ENCODE assay signal across 8 cellular contexts in the genomic region with DNA sequence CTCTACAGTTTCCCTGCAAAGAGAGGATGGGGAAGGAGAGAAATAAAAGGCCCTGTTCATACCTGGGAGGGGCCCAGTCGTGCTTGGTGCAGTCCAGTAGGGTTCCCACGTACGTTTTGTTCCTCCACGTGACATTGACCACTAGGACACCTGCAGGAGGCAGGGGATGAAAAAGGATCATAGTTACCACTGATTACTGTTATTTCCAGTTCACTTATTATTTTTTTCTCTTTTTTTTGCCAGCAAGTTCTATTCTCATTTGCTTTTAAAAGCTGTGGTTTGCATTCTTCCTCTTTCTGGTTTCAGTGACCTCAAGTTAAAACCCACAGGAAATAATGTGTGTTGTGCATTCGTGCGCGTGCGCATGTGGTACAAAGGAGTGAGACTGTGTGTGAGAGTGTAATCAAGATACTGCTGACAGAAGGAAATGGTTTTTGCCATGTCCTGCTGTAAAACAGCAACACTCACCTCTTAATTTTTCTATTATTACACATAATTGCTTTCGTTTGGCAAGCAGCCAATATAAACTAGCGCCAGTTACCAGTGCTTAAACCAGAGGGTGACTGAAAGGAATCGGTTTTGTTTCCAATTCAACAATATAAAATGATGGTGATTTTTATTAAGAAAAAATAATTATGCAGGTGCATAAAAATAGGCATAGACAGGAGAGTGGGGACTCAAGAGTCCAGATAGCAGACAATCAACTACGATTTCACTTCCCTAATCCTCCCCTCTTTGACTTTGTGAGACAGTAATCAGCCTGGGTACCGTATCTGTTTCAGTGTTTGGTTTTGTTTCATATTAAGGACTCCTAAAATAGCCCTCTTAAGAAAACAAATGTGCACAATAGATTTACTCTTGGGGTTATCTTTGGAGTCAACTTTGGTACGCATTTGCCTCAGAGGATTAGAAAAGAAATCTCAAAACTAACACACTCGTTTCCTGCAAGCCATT.
DNase-seq lines count a peak whose midpoint lies in the region; ATAC-seq and TF ChIP-seq lines count a peak whose summit lies in the region.

No MANE protein-coding gene starts in this region.

- H3K9me3 Mint-ChIP-seq in activated CD4-positive, alpha-beta memory T cell treated with anti-CD3 and anti-CD28 coated beads, Interleukin-2, amount 10 ng/mL, durations not matched to agents 7 days and 5 days = peaks cover 2% of the 10 kb centered on the region
- H3K9me3 Mint-ChIP-seq in effector memory CD8-positive, alpha-beta T cell = peaks cover 0 to 4% of the 10 kb centered on the region in 2 donors

- no peaks in the 10 kb centered on the region for H3K9me3 ChIP-seq in muscle layer of colon (ENCODE audit: low read length)

- no peak; the same call in 1 of the 2 replicates for TF ChIP-seq CTCF in AG10803 (conservative IDR thresholded peaks at IDR 0.05; ENCODE audit: low read length)

- no peaks in the 10 kb centered on the region for H3K36me3 ChIP-seq in muscle layer of colon (ENCODE audit: insufficient read depth, low read length)

- peaks cover 34% of the 10 kb centered on the region for H3K27me3 Mint-ChIP-seq in activated CD4-positive, alpha-beta memory T cell treated with anti-CD3 and anti-CD28 coated beads, Interleukin-2, amount 10 ng/mL, durations not matched to agents 7 days and 5 days
- peaks cover 5 to 14% of the 10 kb centered on the region in 2 donors for H3K27me3 Mint-ChIP-seq in effector memory CD8-positive, alpha-beta T cell

- H3K36me3 Mint-ChIP-seq in activated CD4-positive, alpha-beta memory T cell treated with anti-CD3 and anti-CD28 coated beads, Interleukin-2, amount 10 ng/mL, durations not matched to agents 7 days and 5 days (ENCODE audit: low read depth) = peaks cover 2% of the 10 kb centered on the region
- H3K36me3 Mint-ChIP-seq in effector memory CD8-positive, alpha-beta T cell (ENCODE audit: insufficient read depth) = no peaks in the 10 kb centered on the region

- peak; percentile 88 for ATAC-seq in HG03354 (IDR thresholded peaks at IDR 0.05; ENCODE audit: poor library complexity, severe bottlenecking, unreplicated experiment)
- peak; percentile 86 for ATAC-seq in effector memory CD8-positive, alpha-beta T cell (replicated peaks)
- ATAC-seq in stimulated activated naive CD8-positive, alpha-beta T cell treated with anti-CD3 and anti-CD28 coated beads, Interleukin-15, Interleukin-2, amounts not matched to agents 100 U/mL and 50 U/mL, for 24 hours = peak; percentile 78

- CTCF ChIA-PET in activated CD4-positive, alpha-beta memory T cell treated with anti-CD3 and anti-CD28 coated beads, Interleukin-2, amount 10 ng/mL, durations not matched to agents 7 days and 5 days (lab: Charles Lee) = no interaction called here

- H3K4me1 ChIP-seq in muscle layer of colon (ENCODE audit: insufficient read depth, low read length) = peaks cover 52% of the 10 kb centered on the region

- H3K4me1 Mint-ChIP-seq in activated CD4-positive, alpha-beta memory T cell treated with anti-CD3 and anti-CD28 coated beads, Interleukin-2, amount 10 ng/mL, durations not matched to agents 7 days and 5 days = peaks cover 26% of the 10 kb centered on the region
- H3K4me1 Mint-ChIP-seq in effector memory CD8-positive, alpha-beta T cell (ENCODE audit: low read depth in 2 of 2) = peaks cover 0 to 5% of the 10 kb centered on the region in 2 donors

- POLR2A ChIA-PET in activated CD4-positive, alpha-beta memory T cell treated with anti-CD3 and anti-CD28 coated beads, Interleukin-2, amount 10 ng/mL, durations not matched to agents 7 days and 5 days (lab: Charles Lee) = no interaction called here

- DNase-seq in AG10803 (ENCODE audit: low read depth) = peak; percentile 94
- DNase-seq in GM19240 (ENCODE audit: insufficient read length, low spot score) = peak; percentile 43
- DNase-seq in NCI-H524 treated with DMSO at 0.1 percent for 48 hours (lab: John Stamatoyannopoulos, UW) = peak; percentile 64
- peak; percentile 80 for DNase-seq in activated CD4-positive, alpha-beta memory T cell treated with anti-CD3 and anti-CD28 coated beads, Interleukin-2, amount 10 ng/mL, durations not matched to agents 7 days and 5 days
- peak; percentile 11 to 35 (median 33) for DNase-seq in effector memory CD8-positive, alpha-beta T cell
- DNase-seq in stimulated activated naive CD8-positive, alpha-beta T cell treated with anti-CD3 and anti-CD28 coated beads, Interleukin-15, Interleukin-2, amounts not matched to agents 100 U/mL and 50 U/mL, for 24 hours = peak; percentile 61

- H3K27ac Mint-ChIP-seq in activated CD4-positive, alpha-beta memory T cell treated with anti-CD3 and anti-CD28 coated beads, Interleukin-2, amount 10 ng/mL, durations not matched to agents 7 days and 5 days = peak overlapping the region; percentile 67
- no peak overlapping the region for H3K27ac Mint-ChIP-seq in effector memory CD8-positive, alpha-beta T cell

- H3K4me3 ChIP-seq in AG10803 (ENCODE audit: low read length) (no peak overlapping the region), muscle layer of colon (ENCODE audit: low read depth in 1 of 2, low read length in 2 of 2) (no peak overlapping the region)

- H3K4me3 Mint-ChIP-seq in activated CD4-positive, alpha-beta memory T cell treated with anti-CD3 and anti-CD28 coated beads, Interleukin-2, amount 10 ng/mL, durations not matched to agents 7 days and 5 days = peak overlapping the region; percentile 50
- peak overlapping the region in 1 of 2 donors; percentile 20 for H3K4me3 Mint-ChIP-seq in effector memory CD8-positive, alpha-beta T cell

- H3K27me3 ChIP-seq in muscle layer of colon (ENCODE audit: control insufficient read depth in 1 of 2, insufficient read depth in 2 of 2, low read length in 2 of 2) = no peaks in the 10 kb centered on the region

- H3K27ac ChIP-seq in muscle layer of colon (ENCODE audit: low read depth, low read length) = peak overlapping the region; percentile 5

- H3K9ac ChIP-seq in muscle layer of colon (ENCODE audit: low read length) = no peak overlapping the region

Comparison
In these comparisons a context has a peak if more than half of its experiments do, and no peak if none do; other contexts are left out.
1. DNase-seq: peak in every context shown above with its lines; median percentile 94 in AG10803; 80 in activated CD4-positive, alpha-beta memory T cell treated with anti-CD3 and anti-CD28 coated beads, Interleukin-2, amount 10 ng/mL, durations not matched to agents 7 days and 5 days; 64 in NCI-H524 treated with DMSO at 0.1 percent for 48 hours; 61 in stimulated activated naive CD8-positive, alpha-beta T cell treated with anti-CD3 and anti-CD28 coated beads, Interleukin-15, Interleukin-2, amounts not matched to agents 100 U/mL and 50 U/mL, for 24 hours; 43 in GM19240; 33 in effector memory CD8-positive, alpha-beta T cell.